Comparison of ENCODE assay signal across 17 cellular contexts in genomic region chr2:205833874-205834273, GRCh38.
"Had no signal": no experiment of that assay in that cellular context is flagged by ENCODE, and none has a peak within 500 bp of the region (broad histone marks: within the 10 kb centered on the region; RNA-seq: fewer than 3 reads in every experiment).

No MANE protein-coding gene starts in this region.

- H3K27me3 ChIP-seq: dorsolateral prefrontal cortex, esophagus muscularis mucosa, gastroesophageal sphincter, heart left ventricle, left lung had no signal

- H3K36me3 ChIP-seq: esophagus muscularis mucosa, gastroesophageal sphincter, heart left ventricle, left lung, lower lobe of right lung had no signal

- H3K4me3 ChIP-seq: coronary artery, dorsolateral prefrontal cortex, esophagus muscularis mucosa, gastroesophageal sphincter, heart left ventricle, left lung, lower lobe of right lung, mucosa of descending colon had no signal

- H3K4me3 Mint-ChIP-seq: mesothelial cell of epicardium had no signal

- DNase-seq: dermis blood vessel endothelial cell; dorsolateral prefrontal cortex; effector CD4-positive, alpha-beta T cell; effector memory CD4-positive, alpha-beta T cell; foreskin keratinocyte; heart left ventricle; hippocampal formation; left cardiac atrium; left lung; left ventricle myocardium superior; lower lobe of right lung; mesenchymal stem cell; mucosa of descending colon had no signal

- H3K4me1 ChIP-seq: foreskin keratinocyte, left lung had no signal

- H3K27ac ChIP-seq: coronary artery, dorsolateral prefrontal cortex, foreskin keratinocyte, lower lobe of right lung had no signal

- H3K9me3 ChIP-seq: gastroesophageal sphincter, lower lobe of right lung, mucosa of descending colon had no signal

- ATAC-seq: foreskin keratinocyte, gastroesophageal sphincter, left ventricle myocardium superior, mucosa of descending colon had no signal
